19 cellular contexts compared by ENCODE assay signal in genomic region chr13:99652141-99652540, GRCh38. TPM values are rescaled to one million over a fixed set of nuclear protein-coding genes. Genes with fewer than 3 reads are reported as not detected.
A peak's percentile ranks its signal among the peaks of the same experiment; 100 is the strongest.
DNase-seq lines count a peak whose midpoint lies in the region; FAIRE-seq and TF ChIP-seq lines count a peak whose summit lies in the region.
"Had no signal": no experiment of that assay in that cellular context is flagged by ENCODE, and none has a peak within 500 bp of the region (broad histone marks: within the 10 kb centered on the region; RNA-seq: fewer than 3 reads in every experiment).

No MANE protein-coding gene starts in this region.

- H3K23me2 ChIP-seq in H9 (ENCODE audit: insufficient read length, low read depth, low read length, poor library complexity, severe bottlenecking) (no peaks in the 10 kb centered on the region), H1 (ENCODE audit: low read depth, low read length) (no peaks in the 10 kb centered on the region; the same call in 1 of the 2 replicates)

- WGBS in H9 (ENCODE audit: extremely low coverage, insufficient read length, low lambda C conversion rate): no CpG with 5 or more reads among the region's 1 CpG
- 92% methylated on average over 1 of the region's 1 CpG; no CpG with 5 or more reads in 1 of the 2 experiments for WGBS in H1 (ENCODE audit: extremely low coverage in 1 of 2, insufficient coverage in 1 of 2, insufficient read length in 1 of 2, insufficient replicate concordance in 2 of 2, low coverage in 1 of 2, low lambda C conversion rate in 2 of 2, missing lambda C conversion rate in 1 of 2), 2 experiments
- WGBS in prostate gland: 75% methylated on average over 1 of the region's 1 CpG

- H3K18ac ChIP-seq in H9 (ENCODE audit: insufficient read length, low read depth, low read length) (no peak overlapping the region), H1 (ENCODE audit: extremely low read depth, low read length) (peak overlapping the region; percentile 81; the same call in 1 of the 2 replicates)

- H3K27ac ChIP-seq in C4-2B (peak overlapping the region; percentile 2; the same call in 1 of the 2 replicates), H9 (ENCODE audit: insufficient read length, low read depth, low read length) (no peak overlapping the region), H1 (ENCODE audit: low read depth, low read length) (no peak overlapping the region), prostate gland (no peak overlapping the region)
- H3K27ac ChIP-seq: HL-60 had no signal

- H3K36me3 ChIP-seq in H1 (ENCODE audit: control insufficient read depth in 2 of 4, insufficient read depth in 4 of 4, low read length in 3 of 4) (no peaks in the 10 kb centered on the region), prostate gland (no peaks in the 10 kb centered on the region)
- H3K36me3 ChIP-seq: BE2C had no signal

- FAIRE-seq in H1 (lab: Jason Lieb, UNC): no peak
- FAIRE-seq: A204.1, D721Med, G401.6, GM19239 had no signal

- H4K5ac ChIP-seq in H9 (ENCODE audit: insufficient read length, low read depth, low read length) (no peak overlapping the region), H1 (ENCODE audit: insufficient read length, low read depth, low read length) (no peak overlapping the region)

- no peak overlapping the region for H4K8ac ChIP-seq in H9 (replicated peaks; ENCODE audit: insufficient read length, low read depth, low read length)
- no peak overlapping the region for H4K8ac ChIP-seq in H1 (ENCODE audit: extremely low read depth, insufficient read depth, low read length)

- TF ChIP-seq POLR2A in H1 (IDR thresholded peaks at IDR 0.05; ENCODE audit: control extremely low read depth in 1 of 2, low read depth in 2 of 2, low read length in 2 of 2) (no peak), prostate gland (IDR thresholded peaks at IDR 0.05) (no peak)

- H3K9me3 ChIP-seq in H9 (ENCODE audit: control insufficient read depth, low read depth, low read length) (no peaks in the 10 kb centered on the region), H1 (ENCODE audit: insufficient read depth in 2 of 2, low read depth in 1 of 2, low read length in 1 of 2) (no peaks in the 10 kb centered on the region), prostate gland (no peaks in the 10 kb centered on the region)
- H3K9me3 ChIP-seq: BE2C, Caco-2 had no signal

- H3K4me3 ChIP-seq in H1 (ENCODE audit: extremely low read depth in 1 of 4, insufficient read depth in 2 of 4, low read depth in 3 of 4, low read length in 4 of 4) (no peak overlapping the region), prostate gland (no peak overlapping the region)

- no peak overlapping the region for H3T11ph ChIP-seq in H9 (ENCODE audit: low read length)

- H3K4me1 Mint-ChIP-seq in H9: peaks cover 31 to 36% of the 10 kb centered on the region in 2 experiments

- TF ChIP-seq RAD21 in H1 (IDR thresholded peaks at IDR 0.05 in 1 of 2, conservative IDR thresholded peaks at IDR 0.05 in 1 of 2; ENCODE audit: low read depth in 2 of 2, low read length in 2 of 2): no peak

- H2BK20ac ChIP-seq in H9 (ENCODE audit: low read depth, low read length, poor library complexity, severe bottlenecking) (no peak overlapping the region), H1 (ENCODE audit: low read length) (no peak overlapping the region)

- H4K20me1 ChIP-seq in H9 (ENCODE audit: control insufficient read depth, insufficient read depth, insufficient read length) (no peaks in the 10 kb centered on the region), H1 (replicated peaks in 1 of 2; ENCODE audit: control insufficient read depth in 1 of 2, insufficient read depth in 2 of 2, low read length in 2 of 2) (no peaks in the 10 kb centered on the region)

- H2BK12ac ChIP-seq in H9 (ENCODE audit: insufficient read length, low read depth, low read length) (no peak overlapping the region), H1 (ENCODE audit: low read depth, low read length) (no peak overlapping the region)

- intact Hi-C loops in prostate gland (cut with DNase I): no loop called here

- H3K9me3 Mint-ChIP-seq in H9: no peaks in the 10 kb centered on the region
- H3K9me3 Mint-ChIP-seq: CD4-positive, alpha-beta T cell; HFFc6 had no signal

- H3K79me2 ChIP-seq in H9 (ENCODE audit: insufficient read depth, low read length): no peaks in the 10 kb centered on the region
- 0 out of 4 replicates have a peak, but pooled peaks cover 0 to 5% of the 10 kb centered on the region in 2 experiments for H3K79me2 ChIP-seq in H1 (ENCODE audit: control insufficient read depth in 1 of 2, insufficient read depth in 2 of 2, low read length in 2 of 2)

- TF ChIP-seq EP300 in H1 (IDR thresholded peaks at IDR 0.05; ENCODE audit: borderline replicate concordance in 1 of 2, low read depth in 2 of 2, low read length in 2 of 2): no peak

- DNase-seq in H9 (no peak), H1 (ENCODE audit: low read depth in 1 of 2, low spot score in 2 of 2) (peak in 1 of 2 experiments; percentile 23), prostate gland (ENCODE audit: low spot score) (peak; percentile 50), NCI-H2107 treated with DMSO at 0.1 percent for 48 hours (lab: John Stamatoyannopoulos, UW; ENCODE audit: unreplicated experiment) (no peak), NCI-H2171 treated with DMSO at 0.1 percent for 48 hours (lab: John Stamatoyannopoulos, UW) (no peak)
- DNase-seq: ACHN; BE2C; C1 segment of cervical spinal cord; Caco-2; CD4-positive, alpha-beta T cell; HCEC 1CT; HFFc6; IMR-90 had no signal

- no peaks in the 10 kb centered on the region for H3K79me1 ChIP-seq in H9 (ENCODE audit: insufficient read depth, low read depth, low read length, poor library complexity, severe bottlenecking)
- no peaks in the 10 kb centered on the region for H3K79me1 ChIP-seq in H1 (ENCODE audit: low read depth, low read length)

- H3K4me2 ChIP-seq in H9 (ENCODE audit: insufficient read depth, insufficient read length, low read length): no peak overlapping the region
- H3K4me2 ChIP-seq in H1 (ENCODE audit: insufficient read depth in 1 of 2, low read depth in 2 of 2, low read length in 2 of 2): no peak overlapping the region

- TF ChIP-seq CTCF in C4-2B (conservative IDR thresholded peaks at IDR 0.05) (no peak), H9 (conservative IDR thresholded peaks at IDR 0.05) (no peak), H1 (IDR thresholded peaks at IDR 0.05; ENCODE audit: control extremely low read depth in 1 of 3, insufficient read depth in 1 of 3, low read depth in 1 of 3, low read length in 3 of 3) (no peak), prostate gland (IDR thresholded peaks at IDR 0.05) (no peak)

- H2BK5ac ChIP-seq in H9 (ENCODE audit: insufficient read length, low read length) (no peak overlapping the region), H1 (ENCODE audit: low read depth, low read length) (no peak overlapping the region)

- H3K23ac ChIP-seq in H9 (ENCODE audit: insufficient read length, low read depth, low read length) (no peak overlapping the region), H1 (ENCODE audit: insufficient read length) (no peak overlapping the region)

- H3K56ac ChIP-seq in H9 (ENCODE audit: insufficient read length, low read depth, low read length) (no peak overlapping the region), H1 (replicated peaks; ENCODE audit: insufficient read length, low read depth, low read length) (no peak overlapping the region)

- H3K27ac Mint-ChIP-seq in H9: peak overlapping the region in 2 of 3 experiments; percentile 28 to 29; a peak in 1 of 7 replicates
- H3K27ac Mint-ChIP-seq: CD4-positive, alpha-beta T cell; HFFc6 had no signal

- no peak overlapping the region for H3K4me3 Mint-ChIP-seq in H9
- H3K4me3 Mint-ChIP-seq: CD4-positive, alpha-beta T cell; HFFc6 had no signal

- H3K36me3 Mint-ChIP-seq in H9 (ENCODE audit: insufficient read depth in 1 of 3, low read depth in 3 of 3): no peaks in the 10 kb centered on the region

- no peak overlapping the region for H3K4ac ChIP-seq in H9 (ENCODE audit: low read depth, low read length)
- no peak overlapping the region for H3K4ac ChIP-seq in H1 (replicated peaks; ENCODE audit: insufficient read length, low read depth, low read length)

- H3K27me3 ChIP-seq in H9 (ENCODE audit: insufficient read depth, low read length) (no peaks in the 10 kb centered on the region), H1 (replicated peaks in 1 of 4; ENCODE audit: control insufficient read depth in 3 of 4, extremely low read depth in 1 of 4, insufficient read depth in 3 of 4, low read length in 3 of 4) (no peaks in the 10 kb centered on the region), prostate gland (replicated peaks; ENCODE audit: insufficient read depth) (no peaks in the 10 kb centered on the region)
- H3K27me3 ChIP-seq: BE2C had no signal

- H4K91ac ChIP-seq in H9 (ENCODE audit: insufficient read length, low read depth, low read length) (no peak overlapping the region), H1 (replicated peaks; ENCODE audit: insufficient read length, low read length) (peak overlapping the region; percentile 34)

- H3K27me3 Mint-ChIP-seq in H9 (ENCODE audit: low read depth): no peaks in the 10 kb centered on the region
- H3K27me3 Mint-ChIP-seq: CD4-positive, alpha-beta T cell had no signal

- H3K9ac ChIP-seq in H9 (ENCODE audit: extremely low read depth, insufficient read length, low read length) (no peak overlapping the region), H1 (replicated peaks in 1 of 4; ENCODE audit: extremely low read depth in 1 of 4, low read depth in 3 of 4, low read length in 3 of 4) (no peak overlapping the region)

- H2AK5ac ChIP-seq in H9 (ENCODE audit: insufficient read length, low read length) (no peak overlapping the region), H1 (ENCODE audit: low read depth, low read length) (no peak overlapping the region)

- H3K14ac ChIP-seq in H9 (ENCODE audit: insufficient read depth, low read length): no peak overlapping the region; the same call in 1 of the 2 replicates
- no peak overlapping the region for H3K14ac ChIP-seq in H1 (ENCODE audit: insufficient read length)

- CTCF ChIA-PET in H1 (lab: Charles Lee; ENCODE audit: partially characterized antibody): interaction anchor here (0.7 to 8.3 kb wide), 3 partner anchors 9 to 306 kb away, joined by 3 to 92 read pairs (median 3); no protein-coding TSS in a partner anchor

- POLR2A ChIA-PET in H1 (lab: Charles Lee; ENCODE audit: partially characterized antibody): no interaction called here

- H2BK120ac ChIP-seq in H9 (ENCODE audit: low read depth, low read length, poor library complexity, severe bottlenecking) (no peak overlapping the region), H1 (replicated peaks; ENCODE audit: low read depth, low read length) (no peak overlapping the region)

- no peak overlapping the region for H2BK15ac ChIP-seq in H9 (ENCODE audit: low read depth, low read length)
- H2BK15ac ChIP-seq in H1 (ENCODE audit: low read length): 0 out of 2 replicates have a peak overlapping the region, but pooled peaks have one; percentile 36

- no peak overlapping the region for H2AFZ ChIP-seq in H9 (ENCODE audit: low read length)
- H2AFZ ChIP-seq in H1 (ENCODE audit: low read length): no peak overlapping the region

- H3K4me1 ChIP-seq in H9 (ENCODE audit: insufficient read depth, low read length): peaks cover 6% of the 10 kb centered on the region
- H3K4me1 ChIP-seq in H1 (replicated peaks in 1 of 4; ENCODE audit: control insufficient read depth in 3 of 4, insufficient read depth in 4 of 4, low read length in 3 of 4): peaks cover 5 to 10% (median 6%) of the 10 kb centered on the region in 4 experiments; a peak in 5 of 7 replicates
- H3K4me1 ChIP-seq in prostate gland (replicated peaks): no peaks in the 10 kb centered on the region
- H3K4me1 ChIP-seq: BE2C, Caco-2 had no signal

RNA-seq across cellular contexts. Expression of gene CLYBL, which starts 45.7 kb away (rescaled TPM):
- total RNA-seq in H9 (2021) (16.5 and 20.7 TPM in 2 replicates), prostate gland (10 to 100 TPM in 1 of 2 donors, 1 to 10 TPM in 1; 5.3 to 21.1 TPM)
- total RNA-seq in H1 (2021; fragmentation: NEBNext Ultra II Directional; extraction: Animal tissue kit (Norgen Biotek cat#: 25700)): 9.8 and 11.3 TPM in 2 replicates
- polyA plus RNA-seq in H1 (2011; rRNA removed): 5.2 and 9.2 TPM in 2 replicates
- polyA plus RNA-seq in H1 (2011; cell fraction: cytosol; rRNA removed): 9.0 TPM
- 8.9 TPM for polyA plus RNA-seq in H1 (2011; cell fraction: nucleus; rRNA removed)
- polyA plus RNA-seq in H1 (2012, experiment 1 of 2): 10.6 to 17.4 TPM (median 12.6 TPM) in 4 replicates
- polyA plus RNA-seq in H1 (2012, experiment 2 of 2): 7.1 TPM
- 14.7 TPM for polyA plus RNA-seq in H1 (2013, experiment 1 of 2)
- 12.4 TPM for polyA plus RNA-seq in H1 (2013, experiment 2 of 2)
- 3.0 and 9.0 TPM in 2 replicates for polyA minus RNA-seq in H1 (2011; rRNA and poly(A)+ RNA removed)
- 3.5 TPM for polyA minus RNA-seq in H1 (2011; cell fraction: cytosol; rRNA and poly(A)+ RNA removed)
- 17.8 TPM for polyA minus RNA-seq in H1 (2011; cell fraction: nucleus; rRNA and poly(A)+ RNA removed)
